In the genomic region with DNA sequence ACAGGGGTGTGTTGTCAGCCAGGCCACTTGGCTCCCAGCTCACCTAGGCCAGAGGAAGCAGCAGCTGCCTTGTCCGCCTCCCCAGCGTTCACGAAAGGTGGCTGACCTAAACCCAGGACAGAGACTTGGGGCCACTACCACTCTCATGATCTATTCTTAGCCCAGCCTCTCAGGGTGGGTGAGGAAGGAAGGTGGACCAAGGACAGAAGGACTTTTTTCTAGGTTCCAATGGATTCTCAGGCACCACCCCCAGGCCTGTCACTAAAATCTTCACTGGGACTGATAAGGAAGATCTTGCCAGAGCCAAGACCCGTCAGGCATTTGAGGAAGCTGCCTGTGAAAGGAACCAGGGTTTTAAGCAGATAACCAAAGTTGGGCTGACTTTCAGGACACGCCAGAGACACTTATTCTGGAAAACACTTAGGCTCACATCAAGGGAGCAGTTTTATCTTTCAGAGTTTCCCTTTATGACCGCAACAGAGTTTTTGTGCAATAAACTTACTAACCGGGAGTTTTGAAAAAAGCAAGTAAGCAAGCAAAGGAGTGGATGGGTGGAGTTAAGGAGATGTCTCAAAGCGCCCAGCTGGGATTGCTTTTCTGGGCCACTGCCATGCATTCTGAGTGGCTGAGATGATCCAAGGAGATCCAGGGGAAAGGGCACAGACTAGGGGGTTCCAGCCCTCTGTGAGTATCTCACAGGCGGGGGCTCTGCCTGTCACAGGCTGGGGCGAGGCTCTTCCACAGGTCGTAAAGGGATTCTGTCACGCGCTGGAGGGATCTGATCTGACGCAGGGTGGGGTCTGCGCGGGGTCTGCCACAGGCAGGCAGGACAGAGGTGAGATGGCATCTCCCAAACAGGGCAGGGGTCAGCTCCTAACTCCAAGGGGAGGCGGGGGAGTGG, we compare ENCODE assay signal across 8 cellular contexts. TPM values are rescaled to one million over a fixed set of nuclear protein-coding genes. Genes with fewer than 3 reads are reported as not detected.
DNase-seq lines count a peak whose midpoint lies in the region; TF ChIP-seq lines count a peak whose summit lies in the region.

No MANE protein-coding gene starts in this region.

- 17% methylated on average over 17 of the region's 17 CpGs for WGBS in GM23248 (ENCODE audit: low coverage in 1 of 2, low lambda C conversion rate in 2 of 2, missing lambda C conversion rate in 2 of 2), 2 experiments

- H3K9ac ChIP-seq in GM23248 = peak overlapping the region; percentile 73
- peak overlapping the region; percentile 80 for H3K9ac ChIP-seq in mucosa of stomach (ENCODE audit: low read length)

- TF ChIP-seq CTCF in AG09319 (IDR thresholded peaks at IDR 0.05; ENCODE audit: low read depth, low read length) = no peak
- TF ChIP-seq CTCF in epithelial cell of proximal tubule (conservative IDR thresholded peaks at IDR 0.05; ENCODE audit: low read depth, low read length) = no peak

- H3K4me2 ChIP-seq in GM23248 (ENCODE audit: unreplicated experiment) = peak overlapping the region; percentile 89

- peak; percentile 14 for DNase-seq in AG09319 (ENCODE audit: extremely low read depth, low read depth)
- DNase-seq in GM23248 = peak; percentile 84
- peak; percentile 7 for DNase-seq in SKM-1 (lab: John Stamatoyannopoulos, UW; ENCODE audit: unreplicated experiment)
- no peak for DNase-seq in epithelial cell of proximal tubule (ENCODE audit: low read depth)
- DNase-seq in NCI-H2196 treated with DMSO at 0.1 percent for 48 hours (lab: John Stamatoyannopoulos, UW; ENCODE audit: unreplicated experiment) = no peak
- DNase-seq in NCI-H748 treated with DMSO at 0.1 percent for 48 hours (lab: John Stamatoyannopoulos, UW) = no peak
- DNase-seq in Ammon's horn (ENCODE audit: low spot score) = no peak

- no peaks in the 10 kb centered on the region for H3F3A ChIP-seq in GM23248 (ENCODE audit: insufficient read depth)

- 0 out of 2 replicates have a peak, but pooled peaks cover 4% of the 10 kb centered on the region for H3K4me1 ChIP-seq in GM23248 (ENCODE audit: insufficient read depth)
- H3K4me1 ChIP-seq in mucosa of stomach (ENCODE audit: control insufficient read depth, insufficient read depth, low read length) = peaks cover 8% of the 10 kb centered on the region

- peak overlapping the region; percentile 97 for H2AFZ ChIP-seq in GM23248

- H3K79me2 ChIP-seq in GM23248 (ENCODE audit: insufficient read depth) = peaks cover 19% of the 10 kb centered on the region; the same call in 1 of the 2 replicates

- in situ Hi-C loops in GM23248 (cut with MboI) = loop anchor here (10.0 kb wide), 1 partner anchor 195 kb away; no protein-coding TSS in a partner anchor

- H4K20me1 ChIP-seq in GM23248 (ENCODE audit: insufficient read depth) = no peaks in the 10 kb centered on the region

- peak overlapping the region; percentile 31 for H3K27ac ChIP-seq in GM23248

- peak overlapping the region; percentile 81 for H3K4me3 ChIP-seq in GM23248
- H3K4me3 ChIP-seq in epithelial cell of proximal tubule (ENCODE audit: low read depth, low read length) = peak overlapping the region; percentile 99
- H3K4me3 ChIP-seq in mucosa of stomach (ENCODE audit: low read length) = peak overlapping the region; percentile 98

- no peaks in the 10 kb centered on the region for H3K9me3 ChIP-seq in GM23248 (ENCODE audit: low read depth)
- H3K9me3 ChIP-seq in mucosa of stomach (ENCODE audit: control insufficient read depth, low read length) = no peaks in the 10 kb centered on the region

- H3K36me3 ChIP-seq in GM23248 (ENCODE audit: low read depth) (no peaks in the 10 kb centered on the region), mucosa of stomach (ENCODE audit: control insufficient read depth, insufficient read depth, low read length) (no peaks in the 10 kb centered on the region)

- H3K27me3 ChIP-seq in GM23248 (replicated peaks; ENCODE audit: insufficient read depth) (no peaks in the 10 kb centered on the region), mucosa of stomach (ENCODE audit: control insufficient read depth, insufficient read depth, low read length) (no peaks in the 10 kb centered on the region)

- no peaks in the 10 kb centered on the region for H3K9me2 ChIP-seq in GM23248 (ENCODE audit: insufficient read depth)

RNA-seq across cellular contexts. Expression of a gene that starts 1.0 kb away (rescaled TPM):
- total RNA-seq in GM23248 (2014; rRNA removed; shearing (Covaris generic)) = 8.9 and 9.9 TPM in 2 replicates
- 6.5 and 7.1 TPM in 2 replicates for polyA plus RNA-seq in GM23248 (2016; fragmentation: Nextera tagmentation; extraction: Ambion mirVana)
- total RNA-seq in epithelial cell of proximal tubule = 1.4 and 3.2 TPM in 2 replicates

RNA-seq across cellular contexts. Expression of a gene that starts 26.8 kb away (rescaled TPM):
- total RNA-seq in GM23248 (2014; rRNA removed; shearing (Covaris generic)) = not detected in 2 replicates
- polyA plus RNA-seq in GM23248 (2016; fragmentation: Nextera tagmentation; extraction: Ambion mirVana) = not detected in 2 replicates
- total RNA-seq in epithelial cell of proximal tubule = not detected in 2 replicates

RNA-seq across cellular contexts. Expression of a gene that starts 45.5 kb away (rescaled TPM):
- not detected in 2 replicates for total RNA-seq in GM23248 (2014; rRNA removed; shearing (Covaris generic))
- not detected in 2 replicates for polyA plus RNA-seq in GM23248 (2016; fragmentation: Nextera tagmentation; extraction: Ambion mirVana)
- not detected in 2 replicates for total RNA-seq in epithelial cell of proximal tubule

Comparison
In these comparisons a context has a peak if more than half of its experiments do, and no peak if none do; other contexts are left out.
1. DNase-seq: peak in AG09319 (single experiment), GM23248 (single experiment) and SKM-1 (single experiment); none in epithelial cell of proximal tubule (single experiment), NCI-H2196 treated with DMSO at 0.1 percent for 48 hours (single experiment), NCI-H748 treated with DMSO at 0.1 percent for 48 hours (single experiment) and Ammon's horn (single experiment).
2. Peak in every context shown above with its lines, with median percentiles within 50 percentile points of each other: H3K4me3 ChIP-seq.